ENCODE assay signal across 8 cellular contexts in the genomic region with DNA sequence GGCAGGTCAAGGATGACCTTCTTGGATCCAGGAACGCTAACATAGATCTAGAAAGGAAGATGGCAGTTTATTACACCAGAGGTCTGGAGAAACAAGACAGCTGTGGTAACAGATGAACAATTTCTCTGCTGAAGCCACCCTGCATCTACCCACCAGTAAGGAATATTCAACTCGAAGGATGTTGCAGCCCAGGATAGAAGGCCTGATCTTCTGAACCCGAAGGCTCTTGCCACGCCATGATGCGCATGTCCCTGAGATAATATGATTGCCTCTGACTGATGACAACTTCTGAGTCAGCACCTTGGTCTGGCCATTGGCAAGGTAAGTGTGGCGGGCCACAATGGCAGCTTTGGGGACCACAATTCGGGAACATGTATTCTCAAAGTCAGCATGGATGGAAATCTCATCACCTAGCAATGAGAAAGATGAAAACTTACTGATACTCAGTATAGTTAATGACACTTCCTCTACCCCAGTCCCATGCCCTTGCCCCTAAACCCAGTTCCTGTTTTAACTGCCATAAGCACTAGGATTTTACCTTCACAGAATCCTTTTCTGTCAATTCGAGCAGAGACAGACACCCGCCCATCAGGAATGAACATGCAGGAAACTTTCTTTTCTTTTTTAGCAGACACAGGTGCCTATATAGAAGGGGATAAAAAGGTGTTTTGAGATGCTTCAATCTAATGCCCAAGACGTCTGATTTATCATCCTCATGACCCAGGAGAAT. TPM values are rescaled to one million over a fixed set of nuclear protein-coding genes. Genes with fewer than 3 reads are reported as not detected.
DNase-seq lines count a peak whose midpoint lies in the region; ATAC-seq and TF ChIP-seq lines count a peak whose summit lies in the region.

No MANE protein-coding gene starts in this region.

- no peaks in the 10 kb centered on the region for H3K9me2 ChIP-seq in GM23338 (ENCODE audit: insufficient read depth)
- H3K9me2 ChIP-seq in neural cell (ENCODE audit: insufficient read depth, low read length): no peaks in the 10 kb centered on the region

- no peak overlapping the region for H3K27ac Mint-ChIP-seq in GM23338
- H3K27ac Mint-ChIP-seq in T-cell: peak overlapping the region; percentile 98 to 99
- peak overlapping the region; percentile 95 for H3K27ac Mint-ChIP-seq in dendritic cell treated with granulocyte-macrophage colony-stimulating factor and Interleukin-4, amounts not matched to agents 40 ng/mL and 50 ng/mL, for 4 days

- H3K4me1 Mint-ChIP-seq in GM23338 (peaks cover 50% of the 10 kb centered on the region), T-cell (peaks cover 63 to 74% (median 70%) of the 10 kb centered on the region in 3 donors)
- peaks cover 45% of the 10 kb centered on the region for H3K4me1 Mint-ChIP-seq in dendritic cell treated with granulocyte-macrophage colony-stimulating factor and Interleukin-4, amounts not matched to agents 40 ng/mL and 50 ng/mL, for 4 days (ENCODE audit: low read depth)

- no peak for TF ChIP-seq CTCF in GM23338 (conservative IDR thresholded peaks at IDR 0.05; ENCODE audit: low read depth in 2 of 2)
- no peak for TF ChIP-seq CTCF in neural cell (IDR thresholded peaks at IDR 0.05; ENCODE audit: poor library complexity, severe bottlenecking)

- TF ChIP-seq EP300 in neural cell (conservative IDR thresholded peaks at IDR 0.05; ENCODE audit: poor library complexity, severe bottlenecking): no peak

- H3K36me3 Mint-ChIP-seq in GM23338 (ENCODE audit: low read depth) (peaks cover 48% of the 10 kb centered on the region), T-cell (peaks cover 48% of the 10 kb centered on the region)
- H3K36me3 Mint-ChIP-seq in dendritic cell treated with granulocyte-macrophage colony-stimulating factor and Interleukin-4, amounts not matched to agents 40 ng/mL and 50 ng/mL, for 4 days (ENCODE audit: low read depth): peaks cover 65% of the 10 kb centered on the region

- no peaks in the 10 kb centered on the region for H3K9me3 ChIP-seq in neural cell (ENCODE audit: low read length)

- no peaks in the 10 kb centered on the region for H4K20me1 ChIP-seq in GM23338 (replicated peaks; ENCODE audit: insufficient read depth)
- H4K20me1 ChIP-seq in neural cell (ENCODE audit: insufficient read depth): peaks cover 52% of the 10 kb centered on the region

- H3K79me2 ChIP-seq in GM23338 (replicated peaks; ENCODE audit: insufficient read depth) (peaks cover 18% of the 10 kb centered on the region), neural cell (replicated peaks; ENCODE audit: insufficient read depth, low read length) (peaks cover 65% of the 10 kb centered on the region)

- no peak for DNase-seq in GM23338 (ENCODE audit: low spot score)
- DNase-seq in T-cell: peak in 1 of 34 experiments; percentile 42

- intact Hi-C loops in dendritic cell treated with granulocyte-macrophage colony-stimulating factor and Interleukin-4, amounts not matched to agents 40 ng/mL and 50 ng/mL, for 4 days (cut with micrococcal nuclease): no loop called here

- H3K36me3 ChIP-seq in GM23338 (ENCODE audit: insufficient read depth) (no peaks in the 10 kb centered on the region; the same call in 1 of the 2 replicates), neural cell (ENCODE audit: insufficient read depth, low read length) (peaks cover 29% of the 10 kb centered on the region)

- H3K4me1 ChIP-seq in GM23338 (ENCODE audit: insufficient read depth): peaks cover 34% of the 10 kb centered on the region

- no peaks in the 10 kb centered on the region for H3K27me3 ChIP-seq in GM23338 (ENCODE audit: insufficient read depth)
- no peaks in the 10 kb centered on the region for H3K27me3 ChIP-seq in neural cell (ENCODE audit: insufficient read depth, low read depth, low read length)

- H3K4me3 ChIP-seq in GM23338 (peak overlapping the region; percentile 75), neural cell (ENCODE audit: low read length) (peak overlapping the region; percentile 79)

- TF ChIP-seq RAD21 in neural cell (conservative IDR thresholded peaks at IDR 0.05): no peak

- H3K9me3 Mint-ChIP-seq in GM23338 (no peaks in the 10 kb centered on the region), T-cell (no peaks in the 10 kb centered on the region)
- H3K9me3 Mint-ChIP-seq in dendritic cell treated with granulocyte-macrophage colony-stimulating factor and Interleukin-4, amounts not matched to agents 40 ng/mL and 50 ng/mL, for 4 days: no peaks in the 10 kb centered on the region

- H3K9ac ChIP-seq in neural cell (ENCODE audit: low read length): peak overlapping the region; percentile 76

- CTCF ChIA-PET in T-cell (lab: Charles Lee): interaction anchor here in 1 of 2 donors (0.6 to 9.6 kb wide), 4 partner anchors 12 to 205 kb away, joined by 3 to 93 read pairs (median 4); no protein-coding TSS in a partner anchor

- H3F3A ChIP-seq in GM23338 (replicated peaks; ENCODE audit: low read depth) (peaks cover 5% of the 10 kb centered on the region), neural cell (ENCODE audit: insufficient read depth, low read length, poor library complexity, severe bottlenecking) (peaks cover 3% of the 10 kb centered on the region)

- H3K4me3 Mint-ChIP-seq in GM23338 (peak overlapping the region; percentile 99), T-cell (peak overlapping the region; percentile 96 to 98 (median 98))
- H3K4me3 Mint-ChIP-seq in dendritic cell treated with granulocyte-macrophage colony-stimulating factor and Interleukin-4, amounts not matched to agents 40 ng/mL and 50 ng/mL, for 4 days: peak overlapping the region; percentile 99

- H3K4me2 ChIP-seq in GM23338 (peak overlapping the region; percentile 87), neural cell (ENCODE audit: low read length) (peak overlapping the region; percentile 100)

- H3K27me3 Mint-ChIP-seq in GM23338 (ENCODE audit: insufficient read depth, low read depth, poor library complexity) (peaks cover 9% of the 10 kb centered on the region), T-cell (no peaks in the 10 kb centered on the region)
- no peaks in the 10 kb centered on the region for H3K27me3 Mint-ChIP-seq in dendritic cell treated with granulocyte-macrophage colony-stimulating factor and Interleukin-4, amounts not matched to agents 40 ng/mL and 50 ng/mL, for 4 days

- H2AFZ ChIP-seq in GM23338 (no peak overlapping the region), neural cell (ENCODE audit: low read depth, low read length) (no peak overlapping the region)

- POLR2A ChIA-PET in T-cell (lab: Charles Lee): interaction anchor here (0.5 to 2.5 kb wide), 5 partner anchors 12 to 36 kb away, joined by 3 to 15 read pairs (median 10); no protein-coding TSS in a partner anchor

- ATAC-seq in GM23338 (no peak), T-cell (replicated peaks in 1 of 4) (no peak), GM21381 (IDR thresholded peaks at IDR 0.05; ENCODE audit: unreplicated experiment) (no peak), HG03469 (IDR thresholded peaks at IDR 0.05; ENCODE audit: unreplicated experiment) (no peak), HG02840 (IDR thresholded peaks at IDR 0.05; ENCODE audit: low FRiP score, unreplicated experiment) (no peak), GM18517 (IDR thresholded peaks at IDR 0.05; ENCODE audit: unreplicated experiment) (no peak)

- H3K27ac ChIP-seq in GM23338 (ENCODE audit: low read depth): no peak overlapping the region
- peak overlapping the region; percentile 85 for H3K27ac ChIP-seq in neural cell (ENCODE audit: low read length)

TF ChIP-seq in neural cell, 6 proteins besides CTCF, POLR2A, EP300 and RAD21 (continues in another document):
- TF ChIP-seq EZH2 (IDR thresholded peaks at IDR 0.05; ENCODE audit: borderline replicate concordance, insufficient read depth, low read length, poor library complexity, severe bottlenecking) (no peak), MXI1 (conservative IDR thresholded peaks at IDR 0.05; ENCODE audit: poor library complexity, severe bottlenecking) (peak; percentile 13), SMC3 (conservative IDR thresholded peaks at IDR 0.05; ENCODE audit: poor library complexity) (no peak)

RNA-seq across cellular contexts. Expression of a gene that starts 1.8 kb away (rescaled TPM):
- 29.1 and 31.5 TPM in 2 replicates for total RNA-seq in GM23338 (2014; rRNA removed; shearing (Covaris generic))
- 19.5 and 22.8 TPM in 2 replicates for polyA plus RNA-seq in GM23338 (2016; fragmentation: Nextera tagmentation; extraction: Ambion mirVana)
- 1,000 to 10,000 TPM in 1 of 5 donors, 100 to 1,000 TPM in 4; 721 to 2,117 (median 773) TPM for total RNA-seq in T-cell
- polyA plus RNA-seq in neural cell: 140 and 165 TPM in 2 replicates
- polyA minus RNA-seq in neural cell: 601 and 667 TPM in 2 replicates

RNA-seq across cellular contexts. Expression of a gene that starts 27.0 kb away (rescaled TPM):
- 0.23 and 0.42 TPM in 2 replicates for total RNA-seq in GM23338 (2014; rRNA removed; shearing (Covaris generic))
- polyA plus RNA-seq in GM23338 (2016; fragmentation: Nextera tagmentation; extraction: Ambion mirVana) (0.45 and 0.99 TPM in 2 replicates), neural cell (not detected in 2 replicates)
- not detected for total RNA-seq in T-cell
- polyA minus RNA-seq in neural cell: 0.49 TPM in 1 of 2 replicates, not detected in the other

RNA-seq across cellular contexts. Expression of a gene that starts 30.1 kb away (rescaled TPM):
- 0.82 and 3.1 TPM in 2 replicates for total RNA-seq in GM23338 (2014; rRNA removed; shearing (Covaris generic))
- polyA plus RNA-seq in GM23338 (2016; fragmentation: Nextera tagmentation; extraction: Ambion mirVana): 9.5 and 9.8 TPM in 2 replicates
- 10 to 100 TPM; 30.9 to 41.7 (median 38.3) TPM for total RNA-seq in T-cell
- polyA plus RNA-seq in neural cell: 37.5 and 38.6 TPM in 2 replicates
- polyA minus RNA-seq in neural cell: 10.2 and 19.2 TPM in 2 replicates

RNA-seq across cellular contexts. Expression of a gene that starts 30.2 kb away (rescaled TPM):
- 0.35 and 2.2 TPM in 2 replicates for total RNA-seq in GM23338 (2014; rRNA removed; shearing (Covaris generic))
- polyA plus RNA-seq in GM23338 (2016; fragmentation: Nextera tagmentation; extraction: Ambion mirVana) (0.09 and 0.16 TPM in 2 replicates), neural cell (0.16 and 1.7 TPM in 2 replicates)
- 1 to 10 TPM in 3 of 5 donors, under 1 TPM in 2; 0.68 to 3.5 (median 1.7) TPM for total RNA-seq in T-cell
- polyA minus RNA-seq in neural cell: 0.73 and 1.5 TPM in 2 replicates

RNA-seq across cellular contexts. Expression of a gene that starts 36.7 kb away (rescaled TPM):
- total RNA-seq in GM23338 (2014; rRNA removed; shearing (Covaris generic)): 2.5 and 2.6 TPM in 2 replicates
- polyA plus RNA-seq in GM23338 (2016; fragmentation: Nextera tagmentation; extraction: Ambion mirVana): 0.76 and 1.1 TPM in 2 replicates
- 10 to 100 TPM; 43.4 to 74.4 (median 64.2) TPM for total RNA-seq in T-cell
- polyA plus RNA-seq in neural cell: 15.7 and 17.0 TPM in 2 replicates
- polyA minus RNA-seq in neural cell: 15.1 and 16.9 TPM in 2 replicates

Comparison
In these comparisons a context has a peak if more than half of its experiments do, and no peak if none do; other contexts are left out.
1. RNA of a gene that starts 1.8 kb away (total RNA-seq): 721 to 2,117 TPM in T-cell; 29.1 to 31.5 TPM in GM23338; every median in the first group is over 10 times any median in the second.
2. Peak in every context shown above with its lines, with median percentiles within 50 percentile points of each other: H3K4me3 Mint-ChIP-seq.